17 cellular contexts compared by ENCODE assay signal in genomic region chr16:56268799-56269198, GRCh38.
DNase-seq lines count a peak whose midpoint lies in the region; TF ChIP-seq lines count a peak whose summit lies in the region.
"Had no signal": no experiment of that assay in that cellular context is flagged by ENCODE, and none has a peak within 500 bp of the region (broad histone marks: within the 10 kb centered on the region; RNA-seq: fewer than 3 reads in every experiment).

No MANE protein-coding gene starts in this region.

- H3K27me3 ChIP-seq in BE2C, result no peaks in the 10 kb centered on the region
- H3K27me3 ChIP-seq in ascending aorta, result no peaks in the 10 kb centered on the region
- peaks cover 0 to 2% (median 0%) of the 10 kb centered on the region in 3 donors for H3K27me3 ChIP-seq in skeletal muscle tissue (ENCODE audit: control insufficient read depth in 3 of 3, insufficient read depth in 3 of 3, low read length in 3 of 3)
- peaks cover 4% of the 10 kb centered on the region for H3K27me3 ChIP-seq in mammary epithelial cell (ENCODE audit: insufficient read depth, low read length)

- intact Hi-C loops in ascending aorta (cut with DNase I), result loop anchor here (5.0 kb wide), 1 partner anchor 76 kb away; the partner anchor contains the start of gene GNAO1
- intact Hi-C loops in mammary epithelial cell (cut with micrococcal nuclease), result no loop called here

- no peak for TF ChIP-seq CTCF in BE2C (IDR thresholded peaks at IDR 0.05; ENCODE audit: low read depth, low read length)
- TF ChIP-seq CTCF in ascending aorta (IDR thresholded peaks at IDR 0.05), result no peak
- no peak for TF ChIP-seq CTCF in mammary epithelial cell (conservative IDR thresholded peaks at IDR 0.05 in 1 of 2, IDR thresholded peaks at IDR 0.05 in 1 of 2; ENCODE audit: extremely low read depth in 1 of 2, insufficient read depth in 1 of 2, low read depth in 1 of 2, low read length in 2 of 2)

- H3K4me2 ChIP-seq in mammary epithelial cell (ENCODE audit: insufficient read depth, low read depth, low read length), result no peak overlapping the region

- BruUV-seq in mammary epithelial cell (replicated peaks; lab: Mats Ljungman, UMichigan), result no TSS peak

- H3K36me3 ChIP-seq in BE2C, result peaks cover 30% of the 10 kb centered on the region
- H3K36me3 ChIP-seq in ascending aorta, result no peaks in the 10 kb centered on the region
- no peaks in the 10 kb centered on the region for H3K36me3 ChIP-seq in skeletal muscle tissue (ENCODE audit: control insufficient read depth in 3 of 3, insufficient read depth in 3 of 3, low read length in 3 of 3)
- no peaks in the 10 kb centered on the region for H3K36me3 ChIP-seq in mammary epithelial cell (ENCODE audit: insufficient read depth, low read length)

- WGBS in mammary epithelial cell (ENCODE audit: low coverage, missing lambda C conversion rate), result 81% methylated on average over 8 of the region's 8 CpGs

- no peaks in the 10 kb centered on the region for H3K79me2 ChIP-seq in mammary epithelial cell (ENCODE audit: insufficient read depth, low read length)

- H3K9me3 ChIP-seq in BE2C (no peaks in the 10 kb centered on the region), ascending aorta (no peaks in the 10 kb centered on the region), skeletal muscle tissue (ENCODE audit: control insufficient read depth in 3 of 3, low read length in 3 of 3) (no peaks in the 10 kb centered on the region), mammary epithelial cell (replicated peaks; ENCODE audit: insufficient read depth, low read length) (no peaks in the 10 kb centered on the region)

- H3K4me3 ChIP-seq in BE2C (ENCODE audit: low read depth, low read length) (peak overlapping the region; percentile 23), ascending aorta (no peak overlapping the region), skeletal muscle tissue (ENCODE audit: low read length in 3 of 3) (no peak overlapping the region), mammary epithelial cell (replicated peaks in 1 of 3; ENCODE audit: insufficient read depth in 1 of 3, low read depth in 2 of 3, low read length in 3 of 3) (no peak overlapping the region)

- peak overlapping the region; percentile 76 to 78 for H3K27ac ChIP-seq in ascending aorta
- H3K27ac ChIP-seq in skeletal muscle tissue (ENCODE audit: low read depth, low read length), result peak overlapping the region; percentile 52
- no peak overlapping the region for H3K27ac ChIP-seq in mammary epithelial cell (ENCODE audit: insufficient read depth, low read depth, low read length)

- in situ Hi-C loops in mammary epithelial cell (cut with MboI; ENCODE audit: low sequenced_read_pairs in 2 of 2), result no loop called here

- H3K9ac ChIP-seq in skeletal muscle tissue (ENCODE audit: low read depth in 1 of 3, low read length in 3 of 3), result no peak overlapping the region
- H3K9ac ChIP-seq in mammary epithelial cell (ENCODE audit: insufficient read depth, low read length), result no peak overlapping the region

- DNase-seq in BE2C, result no peak
- DNase-seq in ascending aorta (ENCODE audit: low spot score in 2 of 2), result no peak
- peak; percentile 57 for DNase-seq in mesenteric fat pad (ENCODE audit: low spot score)
- no peak for DNase-seq in AG08395 (ENCODE audit: low spot score)
- no peak for DNase-seq in superior temporal gyrus (ENCODE audit: extremely low spot score)
- DNase-seq in mammary epithelial cell, result no peak
- DNase-seq in NCI-H1694 (lab: John Stamatoyannopoulos, UW), result no peak
- DNase-seq: activated CD8-positive, alpha-beta T cell treated with anti-CD3 and anti-CD28 coated beads for 36 hours; activated naive CD4-positive, alpha-beta T cell; activated T-cell treated with anti-CD3 and anti-CD28 coated beads, Interleukin-2, amount 50 U/mL, for 24 hours; amniotic stem cell; DMS153; NCI-H1417; stimulated activated CD4-positive, alpha-beta T cell treated with anti-CD3 and anti-CD28 coated beads, Interleukin-2, amount 100 ng/mL, for 24 hours; stimulated activated naive CD4-positive, alpha-beta T cell treated with Interleukin-2 at 50 U/mL for 16 hours; T-helper 9 cell had no signal

- dilution Hi-C loops in mammary epithelial cell (cut with HindIII; ENCODE audit: low sequenced_read_pairs), result loop anchor here (5.0 kb wide), 1 partner anchor 36 kb away; no protein-coding TSS in a partner anchor

- H3K4me1 ChIP-seq in BE2C (peaks cover 40% of the 10 kb centered on the region), ascending aorta (peaks cover 0 to 10% of the 10 kb centered on the region in 2 donors), skeletal muscle tissue (ENCODE audit: control insufficient read depth in 3 of 3, insufficient read depth in 3 of 3, low read length in 3 of 3) (peaks cover 9 to 16% (median 14%) of the 10 kb centered on the region in 3 donors), mammary epithelial cell (ENCODE audit: insufficient read depth, low read length) (no peaks in the 10 kb centered on the region)

- no peaks in the 10 kb centered on the region for H4K20me1 ChIP-seq in mammary epithelial cell (ENCODE audit: insufficient read depth, low read length)

- CTCF ChIA-PET in mammary epithelial cell (lab: Charles Lee; ENCODE audit: low non-redundant PET), result no interaction called here

- no peak overlapping the region for H2AFZ ChIP-seq in mammary epithelial cell (ENCODE audit: low read depth, low read length)
